ENCODE assay signal across 11 cellular contexts in genomic region chr21:45589686-45590245, GRCh38. TPM values are rescaled to one million over a fixed set of nuclear protein-coding genes. Genes with fewer than 3 reads are reported as not detected.
DNase-seq lines count a peak whose midpoint lies in the region; ATAC-seq and TF ChIP-seq lines count a peak whose summit lies in the region.
"Had no signal": no experiment of that assay in that cellular context is flagged by ENCODE, and none has a peak within 500 bp of the region (broad histone marks: within the 10 kb centered on the region; RNA-seq: fewer than 3 reads in every experiment).

No MANE protein-coding gene starts in this region.

- peak overlapping the region; percentile 47 for H3K9ac ChIP-seq in HUES6 (ENCODE audit: low read length)

- H3K4me1 ChIP-seq in HUES6 (ENCODE audit: control insufficient read depth, insufficient read depth, low read length) (no peaks in the 10 kb centered on the region), left lung (peaks cover 4 to 21% of the 10 kb centered on the region in 2 donors), thoracic aorta (ENCODE audit: control insufficient read depth in 1 of 2, low read depth in 2 of 2) (peaks cover 0 to 5% of the 10 kb centered on the region in 2 donors), HAP-1 (no peaks in the 10 kb centered on the region)

- peaks cover 38% of the 10 kb centered on the region for H3K27me3 ChIP-seq in HUES6 (ENCODE audit: control insufficient read depth, insufficient read depth, low read length)
- H3K27me3 ChIP-seq in left lung = peaks cover 0 to 51% of the 10 kb centered on the region in 2 donors
- H3K27me3 ChIP-seq in thoracic aorta (replicated peaks; ENCODE audit: insufficient read depth) = no peaks in the 10 kb centered on the region
- no peaks in the 10 kb centered on the region for H3K27me3 ChIP-seq in HAP-1 (ENCODE audit: low read depth)

- in situ Hi-C loops in HAP-1 (cut with MboI; ENCODE audit: low sequenced_read_pairs) = no loop called here

- intact Hi-C loops in left lung (cut with DNase I) = no loop called here

- peaks cover 48% of the 10 kb centered on the region for H3K9me3 ChIP-seq in HUES6 (ENCODE audit: control insufficient read depth, insufficient read depth, low read depth, low read length)
- H3K9me3 ChIP-seq in left lung = peaks cover 0 to 25% of the 10 kb centered on the region in 2 donors
- peaks cover 22% of the 10 kb centered on the region for H3K9me3 ChIP-seq in thoracic aorta
- peaks cover 5% of the 10 kb centered on the region for H3K9me3 ChIP-seq in HAP-1

- TF ChIP-seq CTCF in choroid plexus epithelial cell (conservative IDR thresholded peaks at IDR 0.05; ENCODE audit: low read depth, low read length) (no peak), left lung (IDR thresholded peaks at IDR 0.05) (no peak), thoracic aorta (IDR thresholded peaks at IDR 0.05) (no peak)

- H3K36me3 ChIP-seq in HUES6 (ENCODE audit: control insufficient read depth, insufficient read depth, low read length) (no peaks in the 10 kb centered on the region), left lung (no peaks in the 10 kb centered on the region), thoracic aorta (no peaks in the 10 kb centered on the region), HAP-1 (replicated peaks) (no peaks in the 10 kb centered on the region)

- H3K4me3 ChIP-seq in HUES6 (ENCODE audit: low read depth, low read length) = peak overlapping the region; percentile 71
- peak overlapping the region; percentile 61 for H3K4me3 ChIP-seq in choroid plexus epithelial cell (ENCODE audit: low read depth, low read length)
- H3K4me3 ChIP-seq in left lung = peak overlapping the region; percentile 42 to 47
- H3K4me3 ChIP-seq in thoracic aorta = peak overlapping the region; percentile 69
- no peak overlapping the region for H3K4me3 ChIP-seq in HAP-1
- H3K4me3 ChIP-seq: lung had no signal

- ATAC-seq in left lung = no peak
- no peak for ATAC-seq in thoracic aorta (ENCODE audit: insufficient number of reproducible peaks, low FRiP score, low read depth)
- no peak for ATAC-seq in HG03108 (IDR thresholded peaks at IDR 0.05; ENCODE audit: unreplicated experiment)

- no peak for DNase-seq in choroid plexus epithelial cell (ENCODE audit: low read depth)
- DNase-seq in left lung = no peak
- no peak for DNase-seq in thoracic aorta (ENCODE audit: low spot score)
- DNase-seq in HAP-1 (ENCODE audit: low spot score in 2 of 2) = no peak
- DNase-seq in NCI-H226 = no peak
- DNase-seq: cerebellar nuclear complex, NCI-H1105 had no signal

- H3K27ac ChIP-seq in HUES6 (ENCODE audit: low read depth, low read length) (no peak overlapping the region), left lung (no peak overlapping the region), thoracic aorta (no peak overlapping the region)
- H3K27ac ChIP-seq: RWPE1 had no signal

RNA-seq across cellular contexts. Expression of gene SLC19A1, which starts 47.5 kb away (rescaled TPM):
- total RNA-seq in left lung (10 to 100 TPM; 32.7 to 50.4 TPM), thoracic aorta (1 to 10 TPM; 4.7 to 6.1 TPM)

RNA-seq across cellular contexts. Expression of gene PCBP3, which starts 53.8 kb away (rescaled TPM):
- total RNA-seq in left lung = 10 to 100 TPM in 1 of 2 donors, 1 to 10 TPM in 1; 4.0 to 13.8 TPM
- total RNA-seq in thoracic aorta = 10 to 100 TPM in 1 of 2 donors, 1 to 10 TPM in 1; 4.5 to 28.4 TPM

Comparison
In these comparisons a context has a peak if more than half of its experiments do, and no peak if none do; other contexts are left out.
1. RNA of gene SLC19A1, which starts 47.5 kb away (total RNA-seq): 32.7 to 50.4 TPM in left lung; 4.7 to 6.1 TPM in thoracic aorta; every median in the first group is over 4 times any median in the second.